8 cellular contexts compared by ENCODE assay signal in genomic region chr16:24539850-24540484, GRCh38. TPM values are rescaled to one million over a fixed set of nuclear protein-coding genes. Genes with fewer than 3 reads are reported as not detected.
A peak's percentile ranks its signal among the peaks of the same experiment; 100 is the strongest.
DNase-seq lines count a peak whose midpoint lies in the region; ATAC-seq and TF ChIP-seq lines count a peak whose summit lies in the region.

No MANE protein-coding gene starts in this region.

- H3K79me2 ChIP-seq in OCI-LY7 (ENCODE audit: insufficient read depth, low read depth, low read length): peaks cover 54% of the 10 kb centered on the region

- BruUV-seq in OCI-LY7 (replicated peaks; lab: Mats Ljungman, UMichigan): no TSS peak

- in situ Hi-C loops in GM13976 (cut with MboI; ENCODE audit: low sequenced_read_pairs, unreplicated experiment): no loop called here

- H3K36me3 Mint-ChIP-seq in activated naive CD8-positive, alpha-beta T cell treated with anti-CD3 and anti-CD28 coated beads, Interleukin-2, amount 50 U/mL, for 24 hours (ENCODE audit: low read depth): peaks cover 34% of the 10 kb centered on the region

- CTCF ChIA-PET in OCI-LY7 (lab: Charles Lee; ENCODE audit: unreplicated experiment): no interaction called here

- intact Hi-C loops in OCI-LY7 (cut with micrococcal nuclease; ENCODE audit: unreplicated experiment) (loop anchor here (1.0 to 10.0 kb wide), 3 partner anchors 190 to 715 kb away; partner anchors contain the start of genes ARHGAP17 and ZKSCAN2), right cardiac atrium (cut with DNase I) (loop anchor here in 1 of 4 donors (10.0 kb wide), 1 partner anchor 565 kb away; no protein-coding TSS in a partner anchor), sciatic nerve (cut with DNase I) (no loop called here)

- TF ChIP-seq CTCF in GM13976 (IDR thresholded peaks at IDR 0.05; ENCODE audit: borderline replicate concordance, control extremely low read depth, extremely low read depth, insufficient read depth, missing control alignments) (no peak), OCI-LY7 (conservative IDR thresholded peaks at IDR 0.05; ENCODE audit: low read length) (no peak)

- no peaks in the 10 kb centered on the region for H3K9me3 ChIP-seq in OCI-LY7 (ENCODE audit: low read length)
- no peaks in the 10 kb centered on the region for H3K9me3 ChIP-seq in right cardiac atrium (ENCODE audit: control insufficient read depth, low read length)

- ATAC-seq in HG02763 (IDR thresholded peaks at IDR 0.05; ENCODE audit: unreplicated experiment): peak; percentile 30
- peak; percentile 41 for ATAC-seq in activated naive CD8-positive, alpha-beta T cell treated with anti-CD3 and anti-CD28 coated beads, Interleukin-2, amount 50 U/mL, for 24 hours
- peak; percentile 69 to 73 for ATAC-seq in right cardiac atrium
- peak; percentile 52 for ATAC-seq in sciatic nerve

- H2AFZ ChIP-seq in OCI-LY7 (ENCODE audit: low read length): peak overlapping the region; percentile 29; the same call in 1 of the 2 replicates

- peak overlapping the region; percentile 100 for H3K27ac Mint-ChIP-seq in activated naive CD8-positive, alpha-beta T cell treated with anti-CD3 and anti-CD28 coated beads, Interleukin-2, amount 50 U/mL, for 24 hours

- H3K4me3 ChIP-seq in OCI-LY7 (ENCODE audit: low read depth, low read length, poor library complexity, severe bottlenecking) (peak overlapping the region; percentile 99), right cardiac atrium (ENCODE audit: low read length) (peak overlapping the region; percentile 89)

- H3K27me3 Mint-ChIP-seq in activated naive CD8-positive, alpha-beta T cell treated with anti-CD3 and anti-CD28 coated beads, Interleukin-2, amount 50 U/mL, for 24 hours: no peaks in the 10 kb centered on the region

- peaks cover 50% of the 10 kb centered on the region for H3K4me1 Mint-ChIP-seq in activated naive CD8-positive, alpha-beta T cell treated with anti-CD3 and anti-CD28 coated beads, Interleukin-2, amount 50 U/mL, for 24 hours

- peaks cover 50% of the 10 kb centered on the region for H3K36me3 ChIP-seq in OCI-LY7 (ENCODE audit: insufficient read depth, low read length)

- peak overlapping the region; percentile 93 for H3K4me3 Mint-ChIP-seq in activated naive CD8-positive, alpha-beta T cell treated with anti-CD3 and anti-CD28 coated beads, Interleukin-2, amount 50 U/mL, for 24 hours

- H3K4me1 ChIP-seq in OCI-LY7 (ENCODE audit: insufficient read depth, low read length, poor library complexity, severe bottlenecking) (peaks cover 49% of the 10 kb centered on the region), right cardiac atrium (ENCODE audit: control insufficient read depth, insufficient read depth, low read length) (no peaks in the 10 kb centered on the region)

- POLR2A ChIA-PET in OCI-LY7 (lab: Charles Lee): interaction anchor here (1.3 kb wide), 1 partner anchor 9 kb away, joined by 4 read pairs; no protein-coding TSS in a partner anchor

- no peaks in the 10 kb centered on the region for H3K27me3 ChIP-seq in right cardiac atrium (ENCODE audit: control insufficient read depth, insufficient read depth)

- DNase-seq in GM13976 (ENCODE audit: low spot score) (peak; percentile 54), OCI-LY7 (ENCODE audit: low spot score) (no peak), right cardiac atrium (peak; percentile 70 to 88 (median 86)), sciatic nerve (ENCODE audit: low spot score) (peak; percentile 78), NCI-H1105 (lab: John Stamatoyannopoulos, UW) (no peak), DMS153 (lab: John Stamatoyannopoulos, UW) (no peak)
- peak; percentile 56 for DNase-seq in activated naive CD8-positive, alpha-beta T cell treated with anti-CD3 and anti-CD28 coated beads, Interleukin-2, amount 50 U/mL, for 24 hours

- under 1% methylated on average over 60 of the region's 60 CpGs for WGBS in right cardiac atrium

- peak overlapping the region; percentile 80 for H3K27ac ChIP-seq in OCI-LY7 (ENCODE audit: low read depth, low read length, poor library complexity, severe bottlenecking)
- peak overlapping the region; percentile 99 for H3K27ac ChIP-seq in right cardiac atrium (ENCODE audit: low read length)

- no peaks in the 10 kb centered on the region for H3K9me3 Mint-ChIP-seq in activated naive CD8-positive, alpha-beta T cell treated with anti-CD3 and anti-CD28 coated beads, Interleukin-2, amount 50 U/mL, for 24 hours

- peak overlapping the region; percentile 78 for H3K4me2 ChIP-seq in OCI-LY7 (ENCODE audit: low read length)

- H3K9me2 ChIP-seq in OCI-LY7 (ENCODE audit: insufficient read depth, low read length): no peaks in the 10 kb centered on the region

- H4K20me1 ChIP-seq in OCI-LY7 (ENCODE audit: insufficient read depth, low read length): peaks cover 49% of the 10 kb centered on the region

RNA-seq across cellular contexts. Expression of gene RBBP6, which starts 0.6 kb away (rescaled TPM):
- total RNA-seq in OCI-LY7 (2014; rRNA removed; shearing (Covaris generic)): 32.6 and 41.2 TPM in 2 replicates
- total RNA-seq in OCI-LY7 (2022) (83.0 and 95.0 TPM in 2 replicates), right cardiac atrium (10 to 100 TPM; 27.5 to 41.2 (median 33.0) TPM), sciatic nerve (62.4 TPM)
- 26.0 TPM for polyA plus RNA-seq in right cardiac atrium

Comparison
In these comparisons a context has a peak if more than half of its experiments do, and no peak if none do; other contexts are left out.
1. DNase-seq: peak in GM13976 (single experiment), activated naive CD8-positive, alpha-beta T cell treated with anti-CD3 and anti-CD28 coated beads, Interleukin-2, amount 50 U/mL, for 24 hours (single experiment), right cardiac atrium (3 of 3) and sciatic nerve (single experiment); none in OCI-LY7 (single experiment), NCI-H1105 (single experiment) and DMS153 (single experiment).
2. Peak in every context shown above with its lines, with median percentiles within 50 percentile points of each other: ATAC-seq.